27 cellular contexts compared by ENCODE assay signal in the genomic region with DNA sequence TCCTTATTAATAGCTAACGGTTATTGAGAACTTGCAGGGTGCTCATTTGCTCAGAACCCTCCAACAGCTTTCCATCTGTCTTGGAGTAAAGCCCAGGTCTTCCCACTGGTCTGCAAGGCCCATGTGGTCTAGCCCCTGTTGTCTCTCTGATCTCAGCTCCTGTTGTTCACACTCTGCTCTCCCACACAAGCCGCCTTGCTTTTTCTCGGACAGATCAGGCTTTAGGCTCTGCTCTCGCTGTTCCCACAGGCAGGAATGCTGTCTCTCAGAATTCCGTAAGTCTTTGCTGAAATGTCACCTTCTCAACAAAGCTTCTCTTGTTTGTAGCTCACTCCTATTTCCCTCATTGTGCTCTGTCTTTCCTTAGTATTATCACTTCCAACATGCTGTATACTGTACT. TPM values are rescaled to one million over a fixed set of nuclear protein-coding genes. Genes with fewer than 3 reads are reported as not detected.
DNase-seq lines count a peak whose midpoint lies in the region; ATAC-seq lines count a peak whose summit lies in the region.
"Had no signal": no experiment of that assay in that cellular context is flagged by ENCODE, and none has a peak within 500 bp of the region (broad histone marks: within the 10 kb centered on the region; RNA-seq: fewer than 3 reads in every experiment).

No MANE protein-coding gene starts in this region.

- peaks cover 6 to 79% (median 22%) of the 10 kb centered on the region in 3 donors for H3K36me3 Mint-ChIP-seq in CD8-positive, alpha-beta memory T cell
- peaks cover 8% of the 10 kb centered on the region for H3K36me3 Mint-ChIP-seq in T-helper 17 cell (ENCODE audit: low read depth)
- peaks cover 36% of the 10 kb centered on the region for H3K36me3 Mint-ChIP-seq in activated CD8-positive, alpha-beta memory T cell treated with anti-CD3 and anti-CD28 coated beads, Interleukin-2, amount 10 ng/mL, durations not matched to agents 7 days and 5 days

- H3K9me3 ChIP-seq in CD8-positive, alpha-beta memory T cell (ENCODE audit: low read length), result no peaks in the 10 kb centered on the region
- H3K9me3 ChIP-seq in T-helper 17 cell (ENCODE audit: control insufficient read depth, low read length, poor library complexity, severe bottlenecking) (no peaks in the 10 kb centered on the region), aorta (ENCODE audit: control insufficient read depth, low read length) (no peaks in the 10 kb centered on the region)
- H3K9me3 ChIP-seq: BLaER1 treated with 17β-estradiol and CSF1 and Interleukin-3, amounts not matched to agents 10 nM and 100 nM; transverse colon had no signal

- H3K4me1 Mint-ChIP-seq in CD8-positive, alpha-beta memory T cell, result peaks cover 0 to 2% (median 0%) of the 10 kb centered on the region in 3 donors
- peaks cover 9% of the 10 kb centered on the region for H3K4me1 Mint-ChIP-seq in T-helper 17 cell
- peaks cover 5% of the 10 kb centered on the region for H3K4me1 Mint-ChIP-seq in activated CD8-positive, alpha-beta memory T cell treated with anti-CD3 and anti-CD28 coated beads, Interleukin-2, amount 10 ng/mL, durations not matched to agents 7 days and 5 days
- H3K4me1 Mint-ChIP-seq in stimulated activated naive CD8-positive, alpha-beta T cell treated with anti-CD3 and anti-CD28 coated beads, Interleukin-15, amount 100 ng/mL, for 72 hours, result peaks cover 5% of the 10 kb centered on the region
- H3K4me1 Mint-ChIP-seq: IgD-negative memory B cell had no signal

- no peaks in the 10 kb centered on the region for H3K9me3 Mint-ChIP-seq in CD8-positive, alpha-beta memory T cell
- H3K9me3 Mint-ChIP-seq in activated CD8-positive, alpha-beta memory T cell treated with anti-CD3 and anti-CD28 coated beads, Interleukin-2, amount 10 ng/mL, durations not matched to agents 7 days and 5 days (ENCODE audit: low read depth), result no peaks in the 10 kb centered on the region
- no peaks in the 10 kb centered on the region for H3K9me3 Mint-ChIP-seq in stimulated activated naive CD8-positive, alpha-beta T cell treated with anti-CD3 and anti-CD28 coated beads, Interleukin-15, amount 100 ng/mL, for 72 hours
- H3K9me3 Mint-ChIP-seq: activated CD4-positive, alpha-beta T cell treated with anti-CD3 and anti-CD28 coated beads, Interleukin-2, amount 10 ng/mL, durations not matched to agents 7 days and 5 days; activated T-helper 1 cell treated with anti-CD3 and anti-CD28 coated beads, Interleukin-12 subunit alpha, Interleukin-12 subunit beta, Interleukin-2, Interleukin-4 antibody, amounts not matched to agents 30 ng/mL and 10 ng/mL and 1 ng/mL, durations not matched to agents 14 hours and 24 hours and 36 hours; IgD-negative memory B cell; naive B cell; T-helper 2 cell treated with Interferon-gamma antibody and Interleukin-4, amounts not matched to agents 5 μg/mL and 100 μg/mL, for 36 hours had no signal

- DNase-seq in CD8-positive, alpha-beta memory T cell, result no peak
- no peak for DNase-seq in T-helper 17 cell
- peak; percentile 34 for DNase-seq in epidermal melanocyte (ENCODE audit: insufficient read length, low spot score)
- DNase-seq in sciatic nerve (ENCODE audit: low spot score), result no peak
- no peak for DNase-seq in activated CD8-positive, alpha-beta memory T cell treated with anti-CD3 and anti-CD28 coated beads, Interleukin-2, amount 10 ng/mL, durations not matched to agents 7 days and 5 days
- DNase-seq in GF-D8 (lab: John Stamatoyannopoulos, UW), result no peak
- DNase-seq in stimulated activated naive CD8-positive, alpha-beta T cell treated with anti-CD3 and anti-CD28 coated beads, Interleukin-15, amount 100 ng/mL, for 72 hours, result no peak
- no peak for DNase-seq in aorta
- DNase-seq: activated CD4-positive, alpha-beta T cell treated with anti-CD3 and anti-CD28 coated beads, Interleukin-2, amount 10 ng/mL, durations not matched to agents 7 days and 5 days; cortex of kidney; left colon; mesenchymal stem cell; naive B cell; NCI-H1105; NCI-H2081; NCI-H345; NCI-H774; RPMI8226; stimulated activated CD4-positive, alpha-beta T cell treated with anti-CD3 and anti-CD28 coated beads, Interleukin-4, amount 100 ng/mL, for 1 hour; stimulated activated naive CD4-positive, alpha-beta T cell treated with Interleukin-2 at 50 U/mL for 16 hours; transverse colon; WERI-Rb-1 had no signal

- no peak overlapping the region for H3K27ac ChIP-seq in CD8-positive, alpha-beta memory T cell (ENCODE audit: low read depth, low read length)
- H3K27ac ChIP-seq in aorta (ENCODE audit: low read depth in 1 of 2, low read length in 2 of 2), result no peak overlapping the region
- H3K27ac ChIP-seq: BLaER1 treated with 17β-estradiol and CSF1 and Interleukin-3, amounts not matched to agents 10 nM and 100 nM; transverse colon; WERI-Rb-1 had no signal

- CTCF ChIA-PET in CD8-positive, alpha-beta memory T cell (lab: Charles Lee), result interaction anchor here (1.3 kb wide), 1 partner anchor 13 kb away, joined by 3 read pairs; no protein-coding TSS in a partner anchor
- CTCF ChIA-PET in activated CD8-positive, alpha-beta memory T cell treated with anti-CD3 and anti-CD28 coated beads, Interleukin-2, amount 10 ng/mL, durations not matched to agents 7 days and 5 days (lab: Charles Lee), result interaction anchor here (0.9 to 1.1 kb wide), 2 partner anchors 19 to 203 kb away, joined by 3 read pairs; no protein-coding TSS in a partner anchor

- H3K4me1 ChIP-seq in CD8-positive, alpha-beta memory T cell (ENCODE audit: insufficient read depth, low read length), result no peaks in the 10 kb centered on the region
- no peaks in the 10 kb centered on the region for H3K4me1 ChIP-seq in aorta (ENCODE audit: control insufficient read depth in 1 of 2, insufficient read depth in 2 of 2, low read length in 2 of 2)
- H3K4me1 ChIP-seq: transverse colon had no signal

- ATAC-seq in T-helper 17 cell (no peak), sciatic nerve (peak; percentile 79), aorta (ENCODE audit: low FRiP score) (no peak)
- no peak for ATAC-seq in activated CD8-positive, alpha-beta memory T cell treated with anti-CD3 and anti-CD28 coated beads, Interleukin-2, amount 10 ng/mL, durations not matched to agents 7 days and 5 days
- ATAC-seq in stimulated activated naive CD8-positive, alpha-beta T cell treated with anti-CD3 and anti-CD28 coated beads, Interleukin-15, amount 100 ng/mL, for 72 hours, result no peak
- ATAC-seq: left colon, SK-N-SH treated with all-trans-retinoic acid at 6 μM for 48 hours had no signal

- H3K27me3 Mint-ChIP-seq in CD8-positive, alpha-beta memory T cell, result no peaks in the 10 kb centered on the region
- no peaks in the 10 kb centered on the region for H3K27me3 Mint-ChIP-seq in T-helper 17 cell
- no peaks in the 10 kb centered on the region for H3K27me3 Mint-ChIP-seq in activated CD8-positive, alpha-beta memory T cell treated with anti-CD3 and anti-CD28 coated beads, Interleukin-2, amount 10 ng/mL, durations not matched to agents 7 days and 5 days
- no peaks in the 10 kb centered on the region for H3K27me3 Mint-ChIP-seq in stimulated activated naive CD8-positive, alpha-beta T cell treated with anti-CD3 and anti-CD28 coated beads, Interleukin-15, amount 100 ng/mL, for 72 hours
- H3K27me3 Mint-ChIP-seq: activated CD4-positive, alpha-beta T cell treated with anti-CD3 and anti-CD28 coated beads, Interleukin-2, amount 10 ng/mL, durations not matched to agents 7 days and 5 days; IgD-negative memory B cell; naive B cell had no signal

- H3K27ac Mint-ChIP-seq in CD8-positive, alpha-beta memory T cell, result peak overlapping the region in 5 of 8 donors; percentile 0 to 77 (median 44)
- H3K27ac Mint-ChIP-seq in T-helper 17 cell, result peak overlapping the region; percentile 59
- H3K27ac Mint-ChIP-seq in activated CD8-positive, alpha-beta memory T cell treated with anti-CD3 and anti-CD28 coated beads, Interleukin-2, amount 10 ng/mL, durations not matched to agents 7 days and 5 days, result no peak overlapping the region
- H3K27ac Mint-ChIP-seq in stimulated activated naive CD8-positive, alpha-beta T cell treated with anti-CD3 and anti-CD28 coated beads, Interleukin-15, amount 100 ng/mL, for 72 hours, result no peak overlapping the region
- H3K27ac Mint-ChIP-seq: activated CD4-positive, alpha-beta T cell treated with anti-CD3 and anti-CD28 coated beads, Interleukin-2, amount 10 ng/mL, durations not matched to agents 7 days and 5 days; activated T-helper 1 cell treated with anti-CD3 and anti-CD28 coated beads, Interleukin-12 subunit alpha, Interleukin-12 subunit beta, Interleukin-2, Interleukin-4 antibody, amounts not matched to agents 30 ng/mL and 10 ng/mL and 1 ng/mL, durations not matched to agents 14 hours and 24 hours and 36 hours; IgD-negative memory B cell; T-helper 2 cell treated with Interferon-gamma antibody and Interleukin-4, amounts not matched to agents 5 μg/mL and 100 μg/mL, for 36 hours had no signal

- POLR2A ChIA-PET in CD8-positive, alpha-beta memory T cell (lab: Charles Lee), result no interaction called here

- WGBS in aorta, 2 donors, result 81 to 85% methylated on average over 5 of the region's 5 CpGs

- H3K36me3 ChIP-seq in CD8-positive, alpha-beta memory T cell (ENCODE audit: insufficient read depth, low read length), result peaks cover 23% of the 10 kb centered on the region
- H3K36me3 ChIP-seq in aorta (ENCODE audit: control insufficient read depth in 1 of 2, insufficient read depth in 2 of 2, low read length in 1 of 2), result peaks cover 0 to 11% of the 10 kb centered on the region in 2 donors

- intact Hi-C loops in sciatic nerve (cut with DNase I) (no loop called here), aorta (cut with DNase I) (no loop called here)

- H3K4me3 Mint-ChIP-seq in CD8-positive, alpha-beta memory T cell, result no peak overlapping the region
- no peak overlapping the region for H3K4me3 Mint-ChIP-seq in T-helper 17 cell
- no peak overlapping the region for H3K4me3 Mint-ChIP-seq in activated CD8-positive, alpha-beta memory T cell treated with anti-CD3 and anti-CD28 coated beads, Interleukin-2, amount 10 ng/mL, durations not matched to agents 7 days and 5 days
- no peak overlapping the region for H3K4me3 Mint-ChIP-seq in stimulated activated naive CD8-positive, alpha-beta T cell treated with anti-CD3 and anti-CD28 coated beads, Interleukin-15, amount 100 ng/mL, for 72 hours
- H3K4me3 Mint-ChIP-seq: activated CD4-positive, alpha-beta T cell treated with anti-CD3 and anti-CD28 coated beads, Interleukin-2, amount 10 ng/mL, durations not matched to agents 7 days and 5 days; activated T-helper 1 cell treated with anti-CD3 and anti-CD28 coated beads, Interleukin-12 subunit alpha, Interleukin-12 subunit beta, Interleukin-2, Interleukin-4 antibody, amounts not matched to agents 30 ng/mL and 10 ng/mL and 1 ng/mL, durations not matched to agents 14 hours and 24 hours and 36 hours; IgD-negative memory B cell; naive B cell; T-helper 2 cell treated with Interferon-gamma antibody and Interleukin-4, amounts not matched to agents 5 μg/mL and 100 μg/mL, for 36 hours had no signal

- no peaks in the 10 kb centered on the region for H3K27me3 ChIP-seq in CD8-positive, alpha-beta memory T cell (ENCODE audit: insufficient read depth, low read length, poor library complexity, severe bottlenecking)
- no peaks in the 10 kb centered on the region for H3K27me3 ChIP-seq in aorta (ENCODE audit: control insufficient read depth in 1 of 2, insufficient read depth in 2 of 2, low read length in 1 of 2)
- H3K27me3 ChIP-seq: BLaER1 treated with 17β-estradiol and CSF1 and Interleukin-3, amounts not matched to agents 10 nM and 100 nM; transverse colon had no signal

- H3K4me3 ChIP-seq in CD8-positive, alpha-beta memory T cell (ENCODE audit: low read length), result no peak overlapping the region
- H3K4me3 ChIP-seq in aorta (ENCODE audit: low read length in 2 of 2), result no peak overlapping the region
- H3K4me3 ChIP-seq: BLaER1 treated with 17β-estradiol and CSF1 and Interleukin-3, amounts not matched to agents 10 nM and 100 nM; transverse colon had no signal

RNA-seq across cellular contexts. Expression of gene GPR107, which starts 34.4 kb away (rescaled TPM):
- total RNA-seq in CD8-positive, alpha-beta memory T cell, result 10 to 100 TPM; 21.3 to 21.4 TPM
- polyA plus RNA-seq in CD8-positive, alpha-beta memory T cell, result 4.2 TPM
- 10 to 100 TPM; 22.1 to 26.2 TPM for total RNA-seq in T-helper 17 cell
- 42.4 TPM for total RNA-seq in sciatic nerve
- total RNA-seq in activated CD8-positive, alpha-beta memory T cell treated with anti-CD3 and anti-CD28 coated beads, Interleukin-2, amount 10 ng/mL, durations not matched to agents 7 days and 5 days, result 10 to 100 TPM; 24.6 to 25.6 TPM
- total RNA-seq in aorta, result 10 to 100 TPM; 43.3 to 48.2 TPM
- 10 to 100 TPM in 1 of 2 donors, 1 to 10 TPM in 1; 7.4 to 26.9 TPM for polyA plus RNA-seq in aorta

RNA-seq across cellular contexts. Expression of gene FNBP1, which starts 45.1 kb away (rescaled TPM):
- total RNA-seq in CD8-positive, alpha-beta memory T cell, result 100 to 1,000 TPM; 226 to 230 TPM
- polyA plus RNA-seq in CD8-positive, alpha-beta memory T cell, result 176 TPM
- 100 to 1,000 TPM; 219 to 221 TPM for total RNA-seq in T-helper 17 cell
- 132 TPM for total RNA-seq in sciatic nerve
- total RNA-seq in activated CD8-positive, alpha-beta memory T cell treated with anti-CD3 and anti-CD28 coated beads, Interleukin-2, amount 10 ng/mL, durations not matched to agents 7 days and 5 days, result 100 to 1,000 TPM; 153 to 167 TPM
- total RNA-seq in aorta, result 10 to 100 TPM; 92.2 to 92.9 TPM
- polyA plus RNA-seq in aorta, result 10 to 100 TPM; 21.9 to 35.4 TPM

Comparison
In these comparisons a context has a peak if more than half of its experiments do, and no peak if none do; other contexts are left out.
1. H3K27ac Mint-ChIP-seq: peak in CD8-positive, alpha-beta memory T cell (5 of 8) and T-helper 17 cell (single experiment); none in activated CD8-positive, alpha-beta memory T cell treated with anti-CD3 and anti-CD28 coated beads, Interleukin-2, amount 10 ng/mL, durations not matched to agents 7 days and 5 days (single experiment) and stimulated activated naive CD8-positive, alpha-beta T cell treated with anti-CD3 and anti-CD28 coated beads, Interleukin-15, amount 100 ng/mL, for 72 hours (0 of 2).